ENCODE assay signal across 15 cellular contexts in the genomic region with DNA sequence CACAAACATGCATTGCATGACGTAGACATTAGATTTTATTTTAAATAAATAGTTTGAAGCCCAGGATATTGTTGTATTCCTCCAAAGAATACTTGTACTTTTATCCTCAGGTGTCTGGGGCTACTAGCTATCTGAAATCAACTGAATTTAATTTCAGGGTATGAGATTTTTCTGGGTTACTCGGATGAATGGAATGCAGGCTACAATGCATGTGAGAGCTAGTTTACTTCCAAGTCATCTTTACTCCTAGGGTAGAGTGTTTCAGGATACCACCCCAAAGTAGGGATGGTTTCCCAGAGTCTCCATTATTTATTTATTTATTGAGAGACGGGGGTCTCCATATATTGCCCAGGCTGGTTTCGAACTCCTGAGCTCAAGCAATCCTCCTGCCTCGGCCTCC.
"Had no signal": no experiment of that assay in that cellular context is flagged by ENCODE, and none has a peak within 500 bp of the region (broad histone marks: within the 10 kb centered on the region; RNA-seq: fewer than 3 reads in every experiment).

No MANE protein-coding gene starts in this region.

- H3K4me1 Mint-ChIP-seq: stimulated activated memory B cell treated with anti-CD40 and anti-IgM and Interleukin-4, amounts not matched to agents 10 μg/mL and 1 μg/mL and 100 μg/mL, for 72 hours had no signal

- H3K27ac Mint-ChIP-seq: activated CD8-positive, alpha-beta T cell treated with anti-CD3 and anti-CD28 coated beads for 36 hours; activated naive CD4-positive, alpha-beta T cell treated with anti-CD3 and anti-CD28 coated beads, Interleukin-2, amount 50 U/mL, for 72 hours; brain; natural killer cell; stimulated activated memory B cell treated with anti-CD40 and anti-IgM and Interleukin-4, amounts not matched to agents 10 μg/mL and 1 μg/mL and 100 μg/mL, for 72 hours; WTC11 had no signal

- H3K27me3 ChIP-seq: colonic mucosa, esophagus muscularis mucosa had no signal

- ATAC-seq: activated CD8-positive, alpha-beta T cell treated with anti-CD3 and anti-CD28 coated beads for 36 hours; activated naive CD4-positive, alpha-beta T cell treated with anti-CD3 and anti-CD28 coated beads, Interleukin-2, amount 50 U/mL, for 72 hours; activated T-cell treated with anti-CD3 and anti-CD28 coated beads, Interleukin-2, amount 50 U/mL, for 4 hours; natural killer cell; stimulated activated memory B cell treated with anti-CD40 and anti-IgM and Interleukin-4, amounts not matched to agents 10 μg/mL and 1 μg/mL and 100 μg/mL, for 72 hours; WTC11 had no signal

- H3K36me3 ChIP-seq: colonic mucosa, esophagus muscularis mucosa had no signal

- H3K4me3 Mint-ChIP-seq: activated CD8-positive, alpha-beta T cell treated with anti-CD3 and anti-CD28 coated beads for 36 hours; activated T-cell treated with anti-CD3 and anti-CD28 coated beads, Interleukin-2, amount 50 U/mL, for 4 hours; brain; natural killer cell; stimulated activated memory B cell treated with anti-CD40 and anti-IgM and Interleukin-4, amounts not matched to agents 10 μg/mL and 1 μg/mL and 100 μg/mL, for 72 hours; WTC11 had no signal

- H3K9me3 ChIP-seq: colonic mucosa, esophagus muscularis mucosa had no signal

- H3K9me3 Mint-ChIP-seq: activated CD8-positive, alpha-beta T cell treated with anti-CD3 and anti-CD28 coated beads for 36 hours; activated naive CD4-positive, alpha-beta T cell treated with anti-CD3 and anti-CD28 coated beads, Interleukin-2, amount 50 U/mL, for 72 hours; activated T-cell treated with anti-CD3 and anti-CD28 coated beads, Interleukin-2, amount 50 U/mL, for 4 hours; natural killer cell; stimulated activated memory B cell treated with anti-CD40 and anti-IgM and Interleukin-4, amounts not matched to agents 10 μg/mL and 1 μg/mL and 100 μg/mL, for 72 hours; WTC11 had no signal

- H3K27me3 Mint-ChIP-seq: activated CD8-positive, alpha-beta T cell treated with anti-CD3 and anti-CD28 coated beads for 36 hours; stimulated activated memory B cell treated with anti-CD40 and anti-IgM and Interleukin-4, amounts not matched to agents 10 μg/mL and 1 μg/mL and 100 μg/mL, for 72 hours had no signal

- H3K4me1 ChIP-seq: colonic mucosa, esophagus muscularis mucosa had no signal

- DNase-seq: activated CD4-positive, alpha-beta T cell treated with anti-CD3 and anti-CD28 coated beads for 48 hours; activated CD8-positive, alpha-beta T cell treated with anti-CD3 and anti-CD28 coated beads for 36 hours; activated effector memory CD4-positive, alpha-beta T cell treated with anti-CD3 and anti-CD28 coated beads, Interleukin-2, amount 50 U/mL, for 16 hours; activated T-cell treated with anti-CD3 and anti-CD28 coated beads, Interleukin-2, amount 50 U/mL, for 4 hours; central memory CD4-positive, alpha-beta T cell; colonic mucosa; mesenchymal stem cell; natural killer cell; retina; stimulated activated CD4-positive, alpha-beta T cell treated with anti-CD3 and anti-CD28 coated beads, Interleukin-2, amount 100 ng/mL, for 48 hours had no signal

- H3K4me3 ChIP-seq: colonic mucosa, esophagus muscularis mucosa had no signal

- H3K27ac ChIP-seq: colonic mucosa, esophagus muscularis mucosa had no signal

- H3K36me3 Mint-ChIP-seq: activated naive CD4-positive, alpha-beta T cell treated with anti-CD3 and anti-CD28 coated beads, Interleukin-2, amount 50 U/mL, for 72 hours; brain; natural killer cell; stimulated activated memory B cell treated with anti-CD40 and anti-IgM and Interleukin-4, amounts not matched to agents 10 μg/mL and 1 μg/mL and 100 μg/mL, for 72 hours; WTC11 had no signal
